ENCODE assay signal across 16 cellular contexts in the genomic region with DNA sequence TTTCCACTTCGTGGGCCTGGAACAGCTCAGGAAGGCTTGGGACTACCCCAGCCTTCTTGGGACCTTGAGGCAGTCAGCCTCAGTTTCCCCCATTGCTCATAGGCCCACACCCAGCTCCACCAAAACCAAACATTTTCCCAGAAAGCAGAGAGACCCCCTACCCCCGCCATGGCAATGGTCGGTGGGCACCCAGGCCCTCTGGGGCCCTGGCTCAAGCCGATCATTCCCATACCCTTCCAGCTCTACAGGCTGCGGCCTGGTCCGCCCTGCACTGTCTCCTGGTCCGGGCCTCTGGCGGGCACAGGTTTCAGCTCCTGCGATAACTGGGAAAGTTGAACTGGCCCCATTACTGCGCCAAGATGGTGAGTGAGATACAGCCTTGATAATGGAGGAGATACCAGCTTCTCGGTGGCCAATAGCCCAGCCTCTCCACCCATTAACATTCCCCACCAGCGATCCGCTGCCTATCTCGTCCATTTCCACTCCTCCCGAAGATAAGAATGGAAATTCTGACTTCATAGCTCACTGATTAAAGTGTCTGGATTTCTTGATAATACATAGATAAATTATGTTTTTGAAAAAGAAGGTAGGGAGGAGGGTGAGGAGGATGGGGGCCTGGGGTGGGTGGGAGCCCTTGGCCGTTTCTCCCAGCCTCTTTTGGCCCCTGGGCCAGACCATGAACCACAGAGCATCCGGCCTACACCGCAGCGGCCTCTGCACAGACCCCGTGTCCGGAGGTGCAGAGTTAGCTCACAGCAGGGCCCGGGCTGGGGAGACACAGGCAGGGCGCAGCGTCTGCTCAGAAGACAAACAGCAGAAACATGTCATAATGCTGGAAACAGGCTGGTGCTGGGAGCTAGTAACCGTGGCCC. TPM values are rescaled to one million over a fixed set of nuclear protein-coding genes. Genes with fewer than 3 reads are reported as not detected.
A peak's percentile ranks its signal among the peaks of the same experiment; 100 is the strongest.
DNase-seq lines count a peak whose midpoint lies in the region; ATAC-seq and TF ChIP-seq lines count a peak whose summit lies in the region.
"Had no signal": no experiment of that assay in that cellular context is flagged by ENCODE, and none has a peak within 500 bp of the region (broad histone marks: within the 10 kb centered on the region; RNA-seq: fewer than 3 reads in every experiment).

No MANE protein-coding gene starts in this region.

- H3K4me1 ChIP-seq in right atrium auricular region (peaks cover 0 to 49% of the 10 kb centered on the region in 2 donors), left ventricle myocardium inferior (peaks cover 19% of the 10 kb centered on the region)
- H3K4me1 ChIP-seq: thyroid gland had no signal

- H3K27ac ChIP-seq in right atrium auricular region, result peak overlapping the region; percentile 4 to 18
- H3K27ac ChIP-seq in left ventricle myocardium inferior (replicated peaks), result no peak overlapping the region
- H3K27ac ChIP-seq: A549, thyroid gland had no signal

- peak; percentile 83 for DNase-seq in right atrium auricular region (ENCODE audit: low spot score)
- DNase-seq in left ventricle myocardium inferior, result no peak
- peak; percentile 82 for DNase-seq in SK-N-DZ (ENCODE audit: low spot score)
- peak; percentile 93 for DNase-seq in fibroblast of villous mesenchyme (ENCODE audit: low read depth)
- DNase-seq in activated CD8-positive, alpha-beta memory T cell treated with anti-CD3 and anti-CD28 coated beads, Interleukin-2, amount 50 U/mL, for 48 hours, result no peak
- no peak for DNase-seq in foreskin melanocyte
- no peak for DNase-seq in posterior cingulate gyrus
- DNase-seq: aorta, midbrain, NCI-H1092, NCI-H446 treated with DMSO at 0.1 percent for 48 hours, retina, RPMI8226, thyroid gland had no signal

- H3K27me3 ChIP-seq in right atrium auricular region (no peaks in the 10 kb centered on the region), left ventricle myocardium inferior (ENCODE audit: low read depth) (no peaks in the 10 kb centered on the region)
- H3K27me3 ChIP-seq: thyroid gland had no signal

- H3K9me3 ChIP-seq in right atrium auricular region, result no peaks in the 10 kb centered on the region
- no peaks in the 10 kb centered on the region for H3K9me3 ChIP-seq in left ventricle myocardium inferior (replicated peaks)
- H3K9me3 ChIP-seq: A549, thyroid gland had no signal

- intact Hi-C loops in left ventricle myocardium inferior (cut with micrococcal nuclease), result no loop called here
- intact Hi-C loops in posterior cingulate gyrus (cut with DNase I), result loop anchor here (5.0 kb wide), 1 partner anchor 48 kb away; no protein-coding TSS in a partner anchor

- no peak for ATAC-seq in HG03442 (IDR thresholded peaks at IDR 0.05; ENCODE audit: unreplicated experiment)
- ATAC-seq: A549 had no signal

- H3K4me3 ChIP-seq in right atrium auricular region (no peak overlapping the region), left ventricle myocardium inferior (no peak overlapping the region), fibroblast of villous mesenchyme (ENCODE audit: low read depth, low read length) (no peak overlapping the region)
- H3K4me3 ChIP-seq: A549, thyroid gland had no signal

- no peak for TF ChIP-seq CTCF in right atrium auricular region (IDR thresholded peaks at IDR 0.05)
- TF ChIP-seq CTCF in left ventricle myocardium inferior (IDR thresholded peaks at IDR 0.05; ENCODE audit: borderline replicate concordance), result no peak
- TF ChIP-seq CTCF in fibroblast of villous mesenchyme (IDR thresholded peaks at IDR 0.05; ENCODE audit: insufficient read depth, low read depth, low read length), result no peak

- H3K36me3 ChIP-seq in right atrium auricular region, result no peaks in the 10 kb centered on the region
- no peaks in the 10 kb centered on the region for H3K36me3 ChIP-seq in left ventricle myocardium inferior
- H3K36me3 ChIP-seq: thyroid gland had no signal

RNA-seq across cellular contexts. Expression of a gene that starts 11.6 kb away (rescaled TPM):
- total RNA-seq in right atrium auricular region, result 1 to 10 TPM; 1.7 to 2.4 TPM
- total RNA-seq in left ventricle myocardium inferior, result 5.7 TPM
- polyA plus RNA-seq in SK-N-DZ (2014; cell fraction: cytosol; rRNA removed), result 2.1 and 2.4 TPM in 2 replicates
- polyA plus RNA-seq in SK-N-DZ (2014; cell fraction: nucleus; rRNA removed), result 1.6 and 3.0 TPM in 2 replicates
- 2.6 TPM in 2 replicates for total RNA-seq in fibroblast of villous mesenchyme

Comparison
In these comparisons a context has a peak if more than half of its experiments do, and no peak if none do; other contexts are left out.
1. DNase-seq: peak in right atrium auricular region (single experiment), SK-N-DZ (single experiment) and fibroblast of villous mesenchyme (single experiment); none in left ventricle myocardium inferior (single experiment), activated CD8-positive, alpha-beta memory T cell treated with anti-CD3 and anti-CD28 coated beads, Interleukin-2, amount 50 U/mL, for 48 hours (single experiment), foreskin melanocyte (single experiment) and posterior cingulate gyrus (0 of 10).